8 cellular contexts compared by ENCODE assay signal in the genomic region with DNA sequence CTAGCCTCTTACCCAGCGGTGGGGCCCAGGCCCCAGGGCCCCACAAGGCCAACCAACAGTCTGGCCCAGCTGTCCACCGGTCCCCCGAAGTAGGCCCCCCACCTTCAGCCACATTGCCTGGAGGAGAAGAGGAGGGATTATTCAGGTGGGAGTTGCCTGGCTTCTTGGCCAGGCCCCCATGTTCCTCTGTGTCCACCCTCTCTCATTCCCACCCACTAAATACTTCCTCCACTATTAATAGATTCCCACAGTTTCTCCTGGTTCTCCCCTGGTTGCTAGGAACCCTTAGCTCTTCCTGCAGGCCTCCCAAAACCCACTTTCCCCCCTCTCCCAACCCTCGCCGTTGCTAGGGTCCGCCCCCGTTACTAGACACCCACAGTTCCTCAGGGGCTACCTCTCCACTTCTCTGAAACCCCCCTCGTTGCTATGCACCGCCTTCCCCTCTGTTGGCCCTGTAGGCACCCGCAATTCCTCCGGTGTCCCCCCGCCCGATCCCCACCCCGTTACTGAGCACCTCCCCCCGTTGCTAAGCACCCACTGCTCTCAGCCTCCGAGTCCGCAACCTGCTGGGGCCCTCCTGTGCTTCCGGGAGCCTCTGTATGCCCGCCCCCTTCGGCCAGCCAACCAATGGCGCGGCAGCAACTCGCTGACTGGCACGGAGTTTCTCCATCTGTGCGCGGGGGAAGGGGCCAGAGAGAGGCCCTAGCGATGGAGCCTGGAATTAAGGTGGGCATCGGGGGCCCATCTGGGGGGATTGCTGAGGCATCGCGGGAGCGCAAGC.
DNase-seq lines count a peak whose midpoint lies in the region; ATAC-seq lines count a peak whose summit lies in the region.

No MANE protein-coding gene starts in this region.

- ATAC-seq in GM19023 (IDR thresholded peaks at IDR 0.05; ENCODE audit: unreplicated experiment): peak; percentile 62
- peak; percentile 51 for ATAC-seq in HG03196 (IDR thresholded peaks at IDR 0.05; ENCODE audit: unreplicated experiment)

- DNase-seq in AG08395 (ENCODE audit: low spot score) (peak; percentile 93), NCI-H446 (lab: John Stamatoyannopoulos, UW) (peak; percentile 90 to 96), cerebellar nuclear complex (lab: John Stamatoyannopoulos, UW) (peak; percentile 74 to 85), kidney glomerular epithelial cell (lab: John Stamatoyannopoulos, UW) (peak; percentile 89)
- peak; percentile 88 to 89 for DNase-seq in activated CD4-positive, alpha-beta T cell treated with anti-CD3 and anti-CD28 coated beads for 24 hours (ENCODE audit: low read depth in 2 of 2)
- peak; percentile 80 to 88 for DNase-seq in stimulated activated CD4-positive, alpha-beta T cell treated with anti-CD3 and anti-CD28 coated beads, Interleukin-15, amount 100 ng/mL, for 1 hour (ENCODE audit: low read depth in 1 of 2, low spot score in 1 of 2)

Comparison
In these comparisons a context has a peak if more than half of its experiments do, and no peak if none do; other contexts are left out.
1. Peak in every context shown above with its lines: DNase-seq and ATAC-seq.